8 cellular contexts compared by ENCODE assay signal in genomic region chr1:26853156-26853555, GRCh38. TPM values are rescaled to one million over a fixed set of nuclear protein-coding genes. Genes with fewer than 3 reads are reported as not detected.
DNase-seq lines count a peak whose midpoint lies in the region; ATAC-seq and TF ChIP-seq lines count a peak whose summit lies in the region.

No MANE protein-coding gene starts in this region.

- no peaks in the 10 kb centered on the region for H3K4me1 ChIP-seq in CD4-positive, alpha-beta memory T cell (ENCODE audit: insufficient read depth, low read length)
- peaks cover 19% of the 10 kb centered on the region for H3K4me1 ChIP-seq in NT2/D1 (ENCODE audit: insufficient read depth, insufficient read length)

- intact Hi-C loops in CD4-positive, alpha-beta memory T cell (cut with micrococcal nuclease): loop anchor here (1.0 kb wide), 2 partner anchors 25 to 251 kb away; no protein-coding TSS in a partner anchor

- DNase-seq in CD4-positive, alpha-beta memory T cell: peak; percentile 64 to 75 (median 69)
- DNase-seq in HFFc6 (peak; percentile 88), NT2/D1 (ENCODE audit: low read depth, low spot score) (peak; percentile 58), epithelial cell of prostate (ENCODE audit: low read depth, low spot score) (peak; percentile 87)
- peak; percentile 59 for DNase-seq in activated CD8-positive, alpha-beta memory T cell treated with anti-CD3 and anti-CD28 coated beads, Interleukin-2, amount 50 U/mL, for 24 hours (ENCODE audit: extremely low read depth)
- DNase-seq in naive thymus-derived CD8-positive, alpha-beta T cell: peak; percentile 62 to 91 (median 76)

- POLR2A ChIA-PET in CD4-positive, alpha-beta memory T cell (lab: Charles Lee; ENCODE audit: partially characterized antibody): no interaction called here
- POLR2A ChIA-PET in naive thymus-derived CD8-positive, alpha-beta T cell (lab: Charles Lee): no interaction called here

- peak; percentile 91 for TF ChIP-seq CTCF in HFFc6 (IDR thresholded peaks at IDR 0.05)

- no peak overlapping the region for H3K9ac ChIP-seq in NT2/D1 (ENCODE audit: insufficient read length, low read depth)

- peak; percentile 94 to 97 for ATAC-seq in naive thymus-derived CD8-positive, alpha-beta T cell
- ATAC-seq in stimulated activated memory B cell treated with anti-CD40 and anti-IgM and Interleukin-4, amounts not matched to agents 10 μg/mL and 1 μg/mL and 100 μg/mL, for 72 hours: peak; percentile 72
- no peak for ATAC-seq in HG03159 (IDR thresholded peaks at IDR 0.05; ENCODE audit: unreplicated experiment)

- H3K27me3 Mint-ChIP-seq in CD4-positive, alpha-beta memory T cell: no peaks in the 10 kb centered on the region
- H3K27me3 Mint-ChIP-seq in HFFc6 (ENCODE audit: insufficient read depth): peaks cover 1% of the 10 kb centered on the region; the same call in 1 of the 2 replicates
- H3K27me3 Mint-ChIP-seq in naive thymus-derived CD8-positive, alpha-beta T cell: no peaks in the 10 kb centered on the region
- H3K27me3 Mint-ChIP-seq in stimulated activated memory B cell treated with anti-CD40 and anti-IgM and Interleukin-4, amounts not matched to agents 10 μg/mL and 1 μg/mL and 100 μg/mL, for 72 hours: no peaks in the 10 kb centered on the region

- peak overlapping the region in 2 of 7 donors; percentile 11 to 52 for H3K27ac Mint-ChIP-seq in CD4-positive, alpha-beta memory T cell
- H3K27ac Mint-ChIP-seq in HFFc6: peak overlapping the region; percentile 70
- H3K27ac Mint-ChIP-seq in naive thymus-derived CD8-positive, alpha-beta T cell: peak overlapping the region in 2 of 10 donors; percentile 12 to 20
- H3K27ac Mint-ChIP-seq in stimulated activated memory B cell treated with anti-CD40 and anti-IgM and Interleukin-4, amounts not matched to agents 10 μg/mL and 1 μg/mL and 100 μg/mL, for 72 hours: no peak overlapping the region

- H3K4me1 Mint-ChIP-seq in CD4-positive, alpha-beta memory T cell: peaks cover 1 to 9% (median 4%) of the 10 kb centered on the region in 4 donors
- H3K4me1 Mint-ChIP-seq in HFFc6 (ENCODE audit: low read depth): peaks cover 26% of the 10 kb centered on the region
- H3K4me1 Mint-ChIP-seq in naive thymus-derived CD8-positive, alpha-beta T cell: peaks cover 0 to 2% (median 0%) of the 10 kb centered on the region in 4 donors
- H3K4me1 Mint-ChIP-seq in stimulated activated memory B cell treated with anti-CD40 and anti-IgM and Interleukin-4, amounts not matched to agents 10 μg/mL and 1 μg/mL and 100 μg/mL, for 72 hours: no peaks in the 10 kb centered on the region

- peaks cover 44 to 81% of the 10 kb centered on the region in 2 donors for H3K36me3 Mint-ChIP-seq in CD4-positive, alpha-beta memory T cell
- H3K36me3 Mint-ChIP-seq in HFFc6 (ENCODE audit: low read depth): peaks cover 15% of the 10 kb centered on the region
- peaks cover 0 to 72% (median 12%) of the 10 kb centered on the region in 3 donors for H3K36me3 Mint-ChIP-seq in naive thymus-derived CD8-positive, alpha-beta T cell
- peaks cover 70% of the 10 kb centered on the region for H3K36me3 Mint-ChIP-seq in stimulated activated memory B cell treated with anti-CD40 and anti-IgM and Interleukin-4, amounts not matched to agents 10 μg/mL and 1 μg/mL and 100 μg/mL, for 72 hours

- no peaks in the 10 kb centered on the region for H3K27me3 ChIP-seq in CD4-positive, alpha-beta memory T cell (ENCODE audit: insufficient read depth, low read length)
- H3K27me3 ChIP-seq in NT2/D1 (ENCODE audit: insufficient read depth, insufficient read length): no peaks in the 10 kb centered on the region

- CTCF ChIA-PET in CD4-positive, alpha-beta memory T cell (lab: Charles Lee; ENCODE audit: partially characterized antibody): interaction anchor here (2.9 kb wide), 1 partner anchor 26 kb away, joined by 11 read pairs; no protein-coding TSS in a partner anchor

- H3K36me3 ChIP-seq in CD4-positive, alpha-beta memory T cell (ENCODE audit: insufficient read depth, low read length): peaks cover 77% of the 10 kb centered on the region
- peaks cover 73% of the 10 kb centered on the region for H3K36me3 ChIP-seq in NT2/D1 (ENCODE audit: insufficient read depth, insufficient read length, low read length)

- H3K27ac ChIP-seq in CD4-positive, alpha-beta memory T cell (ENCODE audit: low read depth, low read length): no peak overlapping the region
- peak overlapping the region; percentile 99 for H3K27ac ChIP-seq in epithelial cell of prostate

- no peaks in the 10 kb centered on the region for H3K9me3 ChIP-seq in CD4-positive, alpha-beta memory T cell (ENCODE audit: control insufficient read depth in 1 of 2, low read length in 2 of 2)
- no peaks in the 10 kb centered on the region for H3K9me3 ChIP-seq in NT2/D1 (ENCODE audit: insufficient read depth, low read length)

- H3K9me3 Mint-ChIP-seq in CD4-positive, alpha-beta memory T cell: no peaks in the 10 kb centered on the region
- no peaks in the 10 kb centered on the region for H3K9me3 Mint-ChIP-seq in HFFc6
- H3K9me3 Mint-ChIP-seq in naive thymus-derived CD8-positive, alpha-beta T cell: no peaks in the 10 kb centered on the region
- H3K9me3 Mint-ChIP-seq in stimulated activated memory B cell treated with anti-CD40 and anti-IgM and Interleukin-4, amounts not matched to agents 10 μg/mL and 1 μg/mL and 100 μg/mL, for 72 hours: no peaks in the 10 kb centered on the region

- no peak overlapping the region for H3K4me3 Mint-ChIP-seq in CD4-positive, alpha-beta memory T cell
- H3K4me3 Mint-ChIP-seq in HFFc6: no peak overlapping the region
- H3K4me3 Mint-ChIP-seq in naive thymus-derived CD8-positive, alpha-beta T cell: peak overlapping the region in 1 of 10 donors; percentile 5
- no peak overlapping the region for H3K4me3 Mint-ChIP-seq in stimulated activated memory B cell treated with anti-CD40 and anti-IgM and Interleukin-4, amounts not matched to agents 10 μg/mL and 1 μg/mL and 100 μg/mL, for 72 hours

- no peak overlapping the region for H3K4me3 ChIP-seq in CD4-positive, alpha-beta memory T cell (ENCODE audit: low read length in 2 of 2)
- H3K4me3 ChIP-seq in NT2/D1 (ENCODE audit: insufficient read length, low read depth): no peak overlapping the region

RNA-seq across cellular contexts. Expression of gene SFN, which starts 9.8 kb away (rescaled TPM):
- total RNA-seq in CD4-positive, alpha-beta memory T cell: under 1 TPM; 0.76 to 0.83 TPM
- polyA plus RNA-seq in CD4-positive, alpha-beta memory T cell: not detected
- under 1 TPM in 4 of 6 experiments, not detected in 2; 0.11 to 0.28 (median 0.20) TPM for total RNA-seq in HFFc6 (2021; fragmentation: NEBNext Ultra II Directional; extraction: Animal tissue kit (Norgen Biotek cat#: 25700))
- total RNA-seq in naive thymus-derived CD8-positive, alpha-beta T cell: under 1 TPM; 0.38 to 0.47 TPM
- polyA plus RNA-seq in naive thymus-derived CD8-positive, alpha-beta T cell: not detected

RNA-seq across cellular contexts. Expression of gene ZDHHC18, which starts 26.7 kb away (rescaled TPM):
- 10 to 100 TPM; 54.9 to 56.4 TPM for total RNA-seq in CD4-positive, alpha-beta memory T cell
- 10 to 100 TPM in 1 of 2 donors, 1 to 10 TPM in 1; 6.2 to 18.1 TPM for polyA plus RNA-seq in CD4-positive, alpha-beta memory T cell
- total RNA-seq in HFFc6 (2021; fragmentation: NEBNext Ultra II Directional; extraction: Animal tissue kit (Norgen Biotek cat#: 25700)): 10 to 100 TPM; 19.2 to 31.6 (median 23.8) TPM
- total RNA-seq in naive thymus-derived CD8-positive, alpha-beta T cell: 10 to 100 TPM; 29.9 to 37.4 TPM
- polyA plus RNA-seq in naive thymus-derived CD8-positive, alpha-beta T cell: 10 to 100 TPM in 2 of 3 donors, 1 to 10 TPM in 1; 4.6 to 17.2 (median 12.8) TPM

RNA-seq across cellular contexts. Expression of gene GPN2, which starts 36.9 kb away (rescaled TPM):
- 10 to 100 TPM; 37.0 to 38.0 TPM for total RNA-seq in CD4-positive, alpha-beta memory T cell
- polyA plus RNA-seq in CD4-positive, alpha-beta memory T cell: 10 to 100 TPM; 15.3 to 18.8 TPM
- 10 to 100 TPM; 28.4 to 39.3 (median 36.1) TPM for total RNA-seq in HFFc6 (2021; fragmentation: NEBNext Ultra II Directional; extraction: Animal tissue kit (Norgen Biotek cat#: 25700))
- 10 to 100 TPM; 30.3 to 35.4 TPM for total RNA-seq in naive thymus-derived CD8-positive, alpha-beta T cell
- polyA plus RNA-seq in naive thymus-derived CD8-positive, alpha-beta T cell: 10 to 100 TPM in 2 of 3 donors, 1 to 10 TPM in 1; 9.7 to 14.8 (median 12.5) TPM

RNA-seq across cellular contexts. Expression of gene GPATCH3, which starts 47.1 kb away (rescaled TPM):
- 10 to 100 TPM; 25.0 to 26.7 TPM for total RNA-seq in CD4-positive, alpha-beta memory T cell
- 10 to 100 TPM; 11.4 to 13.4 TPM for polyA plus RNA-seq in CD4-positive, alpha-beta memory T cell
- 10 to 100 TPM in 3 of 6 experiments, 1 to 10 TPM in 3; 8.6 to 12.0 (median 10.2) TPM for total RNA-seq in HFFc6 (2021; fragmentation: NEBNext Ultra II Directional; extraction: Animal tissue kit (Norgen Biotek cat#: 25700))
- total RNA-seq in naive thymus-derived CD8-positive, alpha-beta T cell: 10 to 100 TPM; 26.4 to 30.3 TPM
- polyA plus RNA-seq in naive thymus-derived CD8-positive, alpha-beta T cell: 10 to 100 TPM; 10.9 to 15.2 (median 11.5) TPM
